In genomic region chr17:19417611-19418010, GRCh38 we compare ENCODE assay signal across 18 cellular contexts. TPM values are rescaled to one million over a fixed set of nuclear protein-coding genes. Genes with fewer than 3 reads are reported as not detected.
"Had no signal": no experiment of that assay in that cellular context is flagged by ENCODE, and none has a peak within 500 bp of the region (broad histone marks: within the 10 kb centered on the region; RNA-seq: fewer than 3 reads in every experiment).

No MANE protein-coding gene starts in this region.

- H3K79me2 ChIP-seq: parathyroid adenoma had no signal

- H3K4me1 ChIP-seq: left lung, parathyroid adenoma, right lobe of liver, upper lobe of right lung had no signal

- H3K9me3 ChIP-seq: left lung, right lobe of liver, thoracic aorta, upper lobe of right lung had no signal

- H3K4me1 Mint-ChIP-seq: activated naive CD8-positive, alpha-beta T cell treated with anti-CD3 and anti-CD28 coated beads for 36 hours; stimulated activated naive B cell treated with anti-CD40 and anti-IgM and Interleukin-4, amounts not matched to agents 10 μg/mL and 1 μg/mL and 100 μg/mL, for 72 hours had no signal

- H3K27me3 Mint-ChIP-seq: activated CD4-positive, alpha-beta memory T cell treated with anti-CD3 and anti-CD28 coated beads for 36 hours; activated naive CD8-positive, alpha-beta T cell treated with anti-CD3 and anti-CD28 coated beads for 36 hours had no signal

- H3K27me3 ChIP-seq: left lung, right lobe of liver, upper lobe of right lung had no signal

- H3K4me3 ChIP-seq: left lung, right lobe of liver, thoracic aorta, upper lobe of right lung had no signal

- H3K27ac Mint-ChIP-seq: activated CD4-positive, alpha-beta memory T cell treated with anti-CD3 and anti-CD28 coated beads for 36 hours; activated naive CD8-positive, alpha-beta T cell treated with anti-CD3 and anti-CD28 coated beads for 36 hours; activated T-helper 1 cell treated with anti-CD3 and anti-CD28 coated beads, Interleukin-12 subunit alpha, Interleukin-12 subunit beta, Interleukin-2, Interleukin-4 antibody, amounts not matched to agents 30 ng/mL and 10 ng/mL and 1 ng/mL, durations not matched to agents 14 hours and 24 hours and 36 hours; naive thymus-derived CD8-positive, alpha-beta T cell; stimulated activated naive B cell treated with anti-CD40 and anti-IgM and Interleukin-4, amounts not matched to agents 10 μg/mL and 1 μg/mL and 100 μg/mL, for 72 hours; WTC11 had no signal

- H3K36me3 ChIP-seq: left lung, right lobe of liver, thoracic aorta, upper lobe of right lung had no signal

- H2AFZ ChIP-seq: parathyroid adenoma had no signal

- DNase-seq: activated CD4-positive, alpha-beta memory T cell treated with anti-CD3 and anti-CD28 coated beads for 36 hours; activated CD4-positive, alpha-beta T cell treated with anti-CD3 and anti-CD28 coated beads for 4 hours; activated naive CD8-positive, alpha-beta T cell treated with anti-CD3 and anti-CD28 coated beads for 36 hours; activated T-cell treated with anti-CD3 and anti-CD28 coated beads for 4 hours; amniotic stem cell; caudate nucleus; head of caudate nucleus; left lung; mesendoderm; naive thymus-derived CD8-positive, alpha-beta T cell; right lobe of liver; stimulated activated CD4-positive, alpha-beta T cell treated with anti-CD3 and anti-CD28 coated beads, Interleukin-4, amount 100 ng/mL, for 4 hours; stimulated activated naive B cell treated with anti-CD40 and anti-IgM and Interleukin-4, amounts not matched to agents 10 μg/mL and 1 μg/mL and 100 μg/mL, for 72 hours; upper lobe of right lung had no signal

- ATAC-seq: naive thymus-derived CD8-positive, alpha-beta T cell; right lobe of liver; stimulated activated naive B cell treated with anti-CD40 and anti-IgM and Interleukin-4, amounts not matched to agents 10 μg/mL and 1 μg/mL and 100 μg/mL, for 72 hours; upper lobe of right lung; WTC11 had no signal

- H3K27ac ChIP-seq: left lung, parathyroid adenoma, right lobe of liver, upper lobe of right lung had no signal

- H3K9me3 Mint-ChIP-seq: activated CD4-positive, alpha-beta memory T cell treated with anti-CD3 and anti-CD28 coated beads for 36 hours; activated naive CD8-positive, alpha-beta T cell treated with anti-CD3 and anti-CD28 coated beads for 36 hours; activated T-helper 1 cell treated with anti-CD3 and anti-CD28 coated beads, Interleukin-12 subunit alpha, Interleukin-12 subunit beta, Interleukin-2, Interleukin-4 antibody, amounts not matched to agents 30 ng/mL and 10 ng/mL and 1 ng/mL, durations not matched to agents 14 hours and 24 hours and 36 hours; naive thymus-derived CD8-positive, alpha-beta T cell; stimulated activated naive B cell treated with anti-CD40 and anti-IgM and Interleukin-4, amounts not matched to agents 10 μg/mL and 1 μg/mL and 100 μg/mL, for 72 hours; WTC11 had no signal

- H3K4me3 Mint-ChIP-seq: activated CD4-positive, alpha-beta memory T cell treated with anti-CD3 and anti-CD28 coated beads for 36 hours; activated naive CD8-positive, alpha-beta T cell treated with anti-CD3 and anti-CD28 coated beads for 36 hours; activated T-helper 1 cell treated with anti-CD3 and anti-CD28 coated beads, Interleukin-12 subunit alpha, Interleukin-12 subunit beta, Interleukin-2, Interleukin-4 antibody, amounts not matched to agents 30 ng/mL and 10 ng/mL and 1 ng/mL, durations not matched to agents 14 hours and 24 hours and 36 hours; naive thymus-derived CD8-positive, alpha-beta T cell; stimulated activated naive B cell treated with anti-CD40 and anti-IgM and Interleukin-4, amounts not matched to agents 10 μg/mL and 1 μg/mL and 100 μg/mL, for 72 hours; WTC11 had no signal

- H3K9ac ChIP-seq: parathyroid adenoma had no signal

- H3K36me3 Mint-ChIP-seq: activated CD4-positive, alpha-beta memory T cell treated with anti-CD3 and anti-CD28 coated beads for 36 hours; activated naive CD8-positive, alpha-beta T cell treated with anti-CD3 and anti-CD28 coated beads for 36 hours; naive thymus-derived CD8-positive, alpha-beta T cell; stimulated activated naive B cell treated with anti-CD40 and anti-IgM and Interleukin-4, amounts not matched to agents 10 μg/mL and 1 μg/mL and 100 μg/mL, for 72 hours; WTC11 had no signal

RNA-seq across cellular contexts. Expression of gene RNF112, which starts 6.6 kb away (rescaled TPM):
- total RNA-seq: activated T-helper 1 cell treated with anti-CD3 and anti-CD28 coated beads, Interleukin-12 subunit alpha, Interleukin-12 subunit beta, Interleukin-2, Interleukin-4 antibody, amounts not matched to agents 30 ng/mL and 10 ng/mL and 1 ng/mL, durations not matched to agents 14 hours and 24 hours and 36 hours had no signal

RNA-seq across cellular contexts. Expression of gene MFAP4, which starts 30.6 kb away (rescaled TPM):
- total RNA-seq: activated CD4-positive, alpha-beta memory T cell treated with anti-CD3 and anti-CD28 coated beads for 36 hours; activated T-helper 1 cell treated with anti-CD3 and anti-CD28 coated beads, Interleukin-12 subunit alpha, Interleukin-12 subunit beta, Interleukin-2, Interleukin-4 antibody, amounts not matched to agents 30 ng/mL and 10 ng/mL and 1 ng/mL, durations not matched to agents 14 hours and 24 hours and 36 hours; naive thymus-derived CD8-positive, alpha-beta T cell had no signal
- polyA plus RNA-seq: naive thymus-derived CD8-positive, alpha-beta T cell had no signal
